In genomic region chr7:38561166-38561565, GRCh38 we compare ENCODE assay signal across 27 cellular contexts.
DNase-seq lines count a peak whose midpoint lies in the region; ATAC-seq, FAIRE-seq and TF ChIP-seq lines count a peak whose summit lies in the region.
"Had no signal": no experiment of that assay in that cellular context is flagged by ENCODE, and none has a peak within 500 bp of the region (broad histone marks: within the 10 kb centered on the region; RNA-seq: fewer than 3 reads in every experiment).

No MANE protein-coding gene starts in this region.

- no peaks in the 10 kb centered on the region for H3K4me1 ChIP-seq in cardiac muscle cell (ENCODE audit: low read depth)
- peaks cover 38% of the 10 kb centered on the region for H3K4me1 ChIP-seq in endothelial cell of umbilical vein (ENCODE audit: control insufficient read depth, extremely low read depth, insufficient read depth, low read length)
- H3K4me1 ChIP-seq: adrenal gland, Peyer's patch had no signal

- H3K9me3 ChIP-seq in cardiac muscle cell (ENCODE audit: low read depth), result no peaks in the 10 kb centered on the region
- no peaks in the 10 kb centered on the region for H3K9me3 ChIP-seq in endothelial cell of umbilical vein (replicated peaks; ENCODE audit: control insufficient read depth, insufficient read depth, low read length)
- H3K9me3 ChIP-seq: adrenal gland, Peyer's patch had no signal

- CTCF ChIA-PET in endothelial cell of umbilical vein (lab: Charles Lee), result no interaction called here

- no peaks in the 10 kb centered on the region for H3K79me2 ChIP-seq in endothelial cell of umbilical vein (ENCODE audit: control insufficient read depth, insufficient read depth, low read length)

- no peak overlapping the region for H3K9ac ChIP-seq in endothelial cell of umbilical vein (replicated peaks; ENCODE audit: extremely low read depth, insufficient read depth, low read length)

- intact Hi-C loops in Right ventricle myocardium inferior (cut with DNase I) (no loop called here), endothelial cell of umbilical vein (cut with micrococcal nuclease) (no loop called here)

- H4K20me1 ChIP-seq in endothelial cell of umbilical vein (replicated peaks; ENCODE audit: control insufficient read depth, extremely low read depth, insufficient read depth, low read length), result no peaks in the 10 kb centered on the region

- POLR2A ChIA-PET in endothelial cell of umbilical vein (lab: Charles Lee), result no interaction called here

- no peak overlapping the region for H3K4me3 ChIP-seq in cardiac muscle cell
- no peak overlapping the region for H3K4me3 ChIP-seq in endothelial cell of umbilical vein (replicated peaks in 1 of 3; ENCODE audit: insufficient read depth in 1 of 3, low read depth in 1 of 3, low read length in 3 of 3)
- H3K4me3 ChIP-seq: adrenal gland, coronary artery, Peyer's patch had no signal

- H3K9me1 ChIP-seq in endothelial cell of umbilical vein (replicated peaks; ENCODE audit: control insufficient read depth, extremely low read depth, insufficient read depth, low read length), result no peaks in the 10 kb centered on the region

- no TSS peak for BruUV-seq in endothelial cell of umbilical vein (replicated peaks; lab: Mats Ljungman, UMichigan)

- no peak for FAIRE-seq in RCC 7860 (lab: Jason Lieb, UNC)
- peak; percentile 71 for FAIRE-seq in endothelial cell of umbilical vein (lab: Jason Lieb, UNC)
- FAIRE-seq: A204.1, GM12892 had no signal

- H3K4me2 ChIP-seq in endothelial cell of umbilical vein (ENCODE audit: insufficient read depth, low read length), result no peak overlapping the region

- TF ChIP-seq CTCF in cardiac muscle cell (IDR thresholded peaks at IDR 0.05; ENCODE audit: low read depth, low read length), result peak; percentile 5
- TF ChIP-seq CTCF in endothelial cell of umbilical vein (IDR thresholded peaks at IDR 0.05; ENCODE audit: extremely low read depth in 1 of 2, insufficient read depth in 1 of 2, low read depth in 1 of 2, low read length in 2 of 2), result peak in 1 of 2 donors; percentile 6

- dilution Hi-C loops in endothelial cell of umbilical vein (cut with MboI; ENCODE audit: extremely low pct_ligation_motif_present, low sequenced_read_pairs), result no loop called here

- H3K36me3 ChIP-seq in cardiac muscle cell (no peaks in the 10 kb centered on the region), endothelial cell of umbilical vein (ENCODE audit: control insufficient read depth in 2 of 2, extremely low read depth in 1 of 2, insufficient read depth in 2 of 2, low read length in 2 of 2) (no peaks in the 10 kb centered on the region)
- H3K36me3 ChIP-seq: adrenal gland, Peyer's patch had no signal

- peak overlapping the region; percentile 3 for H2AFZ ChIP-seq in endothelial cell of umbilical vein (ENCODE audit: low read depth, low read length)

- no peak for DNase-seq in cardiac muscle cell (ENCODE audit: low read depth in 1 of 2, low spot score in 1 of 2)
- DNase-seq in Right ventricle myocardium inferior (ENCODE audit: missing footprints), result no peak
- DNase-seq in RCC 7860 (ENCODE audit: low spot score), result peak; percentile 78
- peak; percentile 56 for DNase-seq in endothelial cell of umbilical vein (ENCODE audit: low read depth, low spot score)
- DNase-seq in stimulated activated CD4-positive, alpha-beta T cell treated with anti-CD3 and anti-CD28 coated beads, Interleukin-2, amount 100 ng/mL, for 24 hours, result no peak
- DNase-seq in 8988T, result no peak
- no peak for DNase-seq in NCI-H1694 (lab: John Stamatoyannopoulos, UW)
- DNase-seq in NCI-H510A treated with DMSO at 0.1 percent for 48 hours (lab: John Stamatoyannopoulos, UW), result no peak
- DNase-seq: activated CD4-positive, alpha-beta T cell treated with anti-CD3 and anti-CD28 coated beads, Interleukin-2, amount 10 ng/mL, durations not matched to agents 24 days and 14 days; activated naive CD4-positive, alpha-beta T cell; activated T-cell treated with anti-CD3 and anti-CD28 coated beads, Interleukin-2, amount 50 U/mL, for 48 hours; adrenal gland; HCEC 1CT; head of caudate nucleus; mesendoderm; MM.1S; naive B cell; NCI-H1436; NCI-H524; nucleus accumbens; Peyer's patch; T-helper 2 cell had no signal

- H3K27ac ChIP-seq in cardiac muscle cell, result no peak overlapping the region
- H3K27ac ChIP-seq in endothelial cell of umbilical vein (ENCODE audit: insufficient read depth, low read depth, low read length), result peak overlapping the region; percentile 34
- H3K27ac ChIP-seq: adrenal gland, coronary artery, Peyer's patch, VCaP had no signal

- no peaks in the 10 kb centered on the region for H3K27me3 ChIP-seq in cardiac muscle cell
- no peaks in the 10 kb centered on the region for H3K27me3 ChIP-seq in endothelial cell of umbilical vein (ENCODE audit: control insufficient read depth in 2 of 2, insufficient read depth in 2 of 2, low read length in 2 of 2)
- H3K27me3 ChIP-seq: adrenal gland, Peyer's patch had no signal

- no peak for TF ChIP-seq POLR2A in endothelial cell of umbilical vein (IDR thresholded peaks at IDR 0.05; ENCODE audit: low read depth, low read length)

- ATAC-seq in Right ventricle myocardium inferior, result no peak
- ATAC-seq: SK-N-SH treated with all-trans-retinoic acid at 6 μM for 48 hours had no signal

TF ChIP-seq in endothelial cell of umbilical vein, 7 proteins besides CTCF, POLR2A, EP300 and RAD21:
- TF ChIP-seq JUN (IDR thresholded peaks at IDR 0.05; ENCODE audit: borderline replicate concordance, insufficient read depth, insufficient read length, low read depth) (no peak), POLR2AphosphoS5 (IDR thresholded peaks at IDR 0.05; ENCODE audit: insufficient read depth, low read depth, low read length) (no peak), GATA2 (IDR thresholded peaks at IDR 0.05; ENCODE audit: insufficient read depth, insufficient read length, low read depth, low read length) (peak; percentile 27), MYC (IDR thresholded peaks at IDR 0.05; ENCODE audit: low read depth, low read length) (no peak), EZH2 (IDR thresholded peaks at IDR 0.05; ENCODE audit: borderline replicate concordance, low read depth, low read length, severe bottlenecking) (no peak)

Comparison
In these comparisons a context has a peak if more than half of its experiments do, and no peak if none do; other contexts are left out.
1. DNase-seq: peak in RCC 7860 (single experiment) and endothelial cell of umbilical vein (single experiment); none in cardiac muscle cell (0 of 2), Right ventricle myocardium inferior (single experiment), stimulated activated CD4-positive, alpha-beta T cell treated with anti-CD3 and anti-CD28 coated beads, Interleukin-2, amount 100 ng/mL, for 24 hours (0 of 2), 8988T (single experiment), NCI-H1694 (single experiment) and NCI-H510A treated with DMSO at 0.1 percent for 48 hours (single experiment).